9 cellular contexts compared by ENCODE assay signal in genomic region chr4:185115827-185116232, GRCh38. TPM values are rescaled to one million over a fixed set of nuclear protein-coding genes. Genes with fewer than 3 reads are reported as not detected.
A peak's percentile ranks its signal among the peaks of the same experiment; 100 is the strongest.
DNase-seq lines count a peak whose midpoint lies in the region; ATAC-seq, FAIRE-seq and TF ChIP-seq lines count a peak whose summit lies in the region.
"Had no signal": no experiment of that assay in that cellular context is flagged by ENCODE, and none has a peak within 500 bp of the region (broad histone marks: within the 10 kb centered on the region; RNA-seq: fewer than 3 reads in every experiment).

No MANE protein-coding gene starts in this region.

- CTCF ChIA-PET in RWPE1 (lab: Yijun Ruan, JAX) = interaction anchor here (1.5 kb wide), 1 partner anchor 19 kb away, joined by 5 read pairs; no protein-coding TSS in a partner anchor

- DNase-seq in COLO829 (ENCODE audit: low spot score) (peak; percentile 69), NCI-H2227 treated with DMSO at 0.1 percent for 48 hours (lab: John Stamatoyannopoulos, UW) (peak; percentile 60), mucosa of gallbladder (ENCODE audit: low spot score) (peak; percentile 73), RWPE1 (ENCODE audit: low spot score) (no peak), SW 1271 (lab: John Stamatoyannopoulos, UW) (no peak)
- no peak for DNase-seq in activated CD8-positive, alpha-beta memory T cell treated with anti-CD3 and anti-CD28 coated beads, Interleukin-2, amount 50 U/mL, for 4 hours

- H3K27ac ChIP-seq in RWPE1 = no peak overlapping the region
- H3K27ac ChIP-seq: epithelial cell of prostate had no signal

- FAIRE-seq in endometrium (lab: Jason Lieb, UNC) = peak; percentile 53

- ATAC-seq in HG03097 (IDR thresholded peaks at IDR 0.05; ENCODE audit: low FRiP score, unreplicated experiment) = no peak

- POLR2A ChIA-PET in RWPE1 (lab: Yijun Ruan, JAX; ENCODE audit: low non-redundant PET) = no interaction called here

- no peak for TF ChIP-seq CTCF in RWPE1 (conservative IDR thresholded peaks at IDR 0.05; ENCODE audit: low read depth)

RNA-seq across cellular contexts. Expression of gene SLC25A4, which starts 27.2 kb away (rescaled TPM):
- total RNA-seq in mucosa of gallbladder = 58.9 TPM

Comparison
In these comparisons a context has a peak if more than half of its experiments do, and no peak if none do; other contexts are left out.
1. DNase-seq: peak in COLO829 (single experiment), NCI-H2227 treated with DMSO at 0.1 percent for 48 hours (single experiment) and mucosa of gallbladder (single experiment); none in RWPE1 (single experiment), SW 1271 (0 of 2) and activated CD8-positive, alpha-beta memory T cell treated with anti-CD3 and anti-CD28 coated beads, Interleukin-2, amount 50 U/mL, for 4 hours (single experiment).